In the genomic region with DNA sequence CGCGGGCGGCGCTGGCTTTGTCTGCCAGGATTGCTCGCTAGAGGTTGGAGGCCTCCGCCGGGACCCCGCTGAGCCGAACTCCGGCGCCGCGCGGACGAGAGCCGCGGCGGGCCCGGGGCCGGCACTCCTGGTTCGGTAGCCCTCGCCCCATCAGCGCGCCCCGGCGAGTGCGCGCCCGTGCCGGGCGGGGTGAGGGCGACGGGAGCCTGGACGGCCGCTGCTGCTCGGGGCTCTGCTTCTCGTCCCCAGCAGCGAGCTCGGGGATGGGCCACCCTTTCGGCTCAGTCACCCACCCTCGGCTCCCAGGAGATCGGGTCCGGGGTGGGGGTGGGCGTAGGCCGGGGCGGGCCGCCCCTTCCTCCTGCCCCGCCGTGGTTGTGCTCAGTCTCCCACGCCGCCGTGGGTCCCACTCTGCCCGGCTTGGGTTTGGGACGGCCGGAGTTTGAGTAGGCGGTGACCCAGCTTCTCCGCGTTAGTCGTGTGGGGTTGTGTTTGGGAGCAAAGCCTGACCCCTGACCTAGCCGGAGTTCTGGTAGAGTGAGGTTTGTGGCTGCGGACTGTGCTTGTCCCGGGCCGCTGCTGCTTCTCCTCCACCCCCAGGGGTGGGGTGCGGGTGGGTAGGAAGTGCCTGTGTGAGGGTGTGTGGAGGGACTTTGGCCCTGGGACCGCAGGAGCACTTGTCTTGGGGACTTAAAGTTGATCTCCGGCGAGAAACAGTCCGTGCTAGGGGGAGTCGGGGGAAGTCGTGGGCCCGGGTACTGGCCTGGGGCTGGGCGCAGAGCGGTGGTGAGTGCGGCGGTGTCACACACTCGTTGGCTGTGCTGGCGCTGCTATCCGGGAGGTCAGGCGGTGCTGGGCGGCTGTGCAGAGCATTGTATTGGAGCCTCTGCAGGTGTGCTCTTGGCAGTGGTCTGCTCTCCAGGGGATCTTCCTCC, we compare ENCODE assay signal across 8 cellular contexts. TPM values are rescaled to one million over a fixed set of nuclear protein-coding genes. Genes with fewer than 3 reads are reported as not detected.
A peak's percentile ranks its signal among the peaks of the same experiment; 100 is the strongest.
DNase-seq lines count a peak whose midpoint lies in the region; ATAC-seq and TF ChIP-seq lines count a peak whose summit lies in the region.

No MANE protein-coding gene starts in this region.

- DNase-seq in stimulated activated CD4-positive, alpha-beta T cell treated with anti-CD3 and anti-CD28 coated beads, Interleukin-15, amount 100 ng/mL, for 24 hours, result peak; percentile 49
- DNase-seq in stimulated activated CD4-positive, alpha-beta T cell treated with anti-CD3 and anti-CD28 coated beads, Interleukin-4, amount 100 ng/mL, for 24 hours, result no peak
- DNase-seq in NT2/D1 (ENCODE audit: low read depth, low spot score), result no peak
- DNase-seq in mammary epithelial cell, result peak; percentile 39
- DNase-seq in left colon, result peak; percentile 85
- no peak for DNase-seq in KG1 (lab: John Stamatoyannopoulos, UW)

- H3K79me2 ChIP-seq in mammary epithelial cell (ENCODE audit: insufficient read depth, low read length), result peaks cover 55% of the 10 kb centered on the region

- H2AFZ ChIP-seq in mammary epithelial cell (ENCODE audit: low read depth, low read length), result peak overlapping the region; percentile 45

- peak overlapping the region; percentile 87 for H3K4me2 ChIP-seq in mammary epithelial cell (ENCODE audit: insufficient read depth, low read depth, low read length)

- peak overlapping the region; percentile 71 for H3K27ac ChIP-seq in mammary epithelial cell (ENCODE audit: insufficient read depth, low read depth, low read length)
- peak overlapping the region; percentile 98 for H3K27ac ChIP-seq in subcutaneous abdominal adipose tissue (ENCODE audit: low read depth, low read length)

- intact Hi-C loops in mammary epithelial cell (cut with micrococcal nuclease) (loop anchor here (1.0 kb wide), 1 partner anchor 18 kb away; no protein-coding TSS in a partner anchor), left colon (cut with DNase I, micrococcal nuclease) (no loop called here)

- BruUV-seq in mammary epithelial cell (replicated peaks; lab: Mats Ljungman, UMichigan), result TSS peak; percentile 13

- 0% methylated on average over 15 of the region's 80 CpGs for WGBS in mammary epithelial cell (ENCODE audit: low coverage, missing lambda C conversion rate)

- H4K20me1 ChIP-seq in mammary epithelial cell (ENCODE audit: insufficient read depth, low read length), result no peaks in the 10 kb centered on the region

- H3K4me3 ChIP-seq in NT2/D1 (ENCODE audit: insufficient read length, low read depth), result peak overlapping the region; percentile 65
- peak overlapping the region; percentile 78 to 90 (median 86) for H3K4me3 ChIP-seq in mammary epithelial cell (replicated peaks in 1 of 3; ENCODE audit: insufficient read depth in 1 of 3, low read depth in 2 of 3, low read length in 3 of 3)
- peak overlapping the region; percentile 91 to 98 (median 96) for H3K4me3 ChIP-seq in subcutaneous abdominal adipose tissue (ENCODE audit: low read depth in 1 of 5, low read length in 5 of 5)

- H3K9ac ChIP-seq in NT2/D1 (ENCODE audit: insufficient read length, low read depth) (peak overlapping the region; percentile 86), mammary epithelial cell (ENCODE audit: insufficient read depth, low read length) (peak overlapping the region; percentile 88), subcutaneous abdominal adipose tissue (ENCODE audit: low read length in 5 of 5) (peak overlapping the region; percentile 87 to 96 (median 93))

- H3K4me1 ChIP-seq in NT2/D1 (ENCODE audit: insufficient read depth, insufficient read length) (peaks cover 8% of the 10 kb centered on the region), mammary epithelial cell (ENCODE audit: insufficient read depth, low read length) (peaks cover 52% of the 10 kb centered on the region), subcutaneous abdominal adipose tissue (ENCODE audit: control insufficient read depth in 5 of 5, insufficient read depth in 5 of 5, low read length in 5 of 5) (peaks cover 23 to 63% (median 55%) of the 10 kb centered on the region in 5 donors)

- in situ Hi-C loops in mammary epithelial cell (cut with MboI; ENCODE audit: low sequenced_read_pairs in 2 of 2), result loop anchor here (5.0 kb wide), 2 partner anchors 38 to 43 kb away; no protein-coding TSS in a partner anchor

- H3K27me3 ChIP-seq in NT2/D1 (ENCODE audit: insufficient read depth, insufficient read length) (no peaks in the 10 kb centered on the region), mammary epithelial cell (ENCODE audit: insufficient read depth, low read length) (no peaks in the 10 kb centered on the region), subcutaneous abdominal adipose tissue (ENCODE audit: control insufficient read depth in 5 of 5, insufficient read depth in 4 of 5, low read length in 5 of 5) (no peaks in the 10 kb centered on the region)

- dilution Hi-C loops in mammary epithelial cell (cut with HindIII; ENCODE audit: low sequenced_read_pairs), result no loop called here

- ATAC-seq in HG02798 (IDR thresholded peaks at IDR 0.05; ENCODE audit: poor library complexity, unreplicated experiment), result peak; percentile 14
- ATAC-seq in left colon, result peak; percentile 75

- H3K36me3 ChIP-seq in NT2/D1 (ENCODE audit: insufficient read depth, insufficient read length, low read length) (peaks cover 11% of the 10 kb centered on the region), mammary epithelial cell (ENCODE audit: insufficient read depth, low read length) (no peaks in the 10 kb centered on the region), subcutaneous abdominal adipose tissue (ENCODE audit: control insufficient read depth in 5 of 5, insufficient read depth in 5 of 5, low read length in 5 of 5) (peaks cover 0 to 6% (median 3%) of the 10 kb centered on the region in 5 donors)

- H3K9me3 ChIP-seq in NT2/D1 (ENCODE audit: insufficient read depth, low read length) (peaks cover 9% of the 10 kb centered on the region; the same call in 1 of the 2 replicates), mammary epithelial cell (replicated peaks; ENCODE audit: insufficient read depth, low read length) (no peaks in the 10 kb centered on the region), subcutaneous abdominal adipose tissue (ENCODE audit: control insufficient read depth in 5 of 5, low read length in 5 of 5) (peaks cover 0 to 6% (median 0%) of the 10 kb centered on the region in 5 donors)

- CTCF ChIA-PET in mammary epithelial cell (lab: Charles Lee; ENCODE audit: low non-redundant PET), result no interaction called here

- no peak for TF ChIP-seq CTCF in mammary epithelial cell (conservative IDR thresholded peaks at IDR 0.05 in 1 of 2, IDR thresholded peaks at IDR 0.05 in 1 of 2; ENCODE audit: extremely low read depth in 1 of 2, insufficient read depth in 1 of 2, low read depth in 1 of 2, low read length in 2 of 2)

RNA-seq across cellular contexts. Expression of a gene that starts 0.7 kb away (rescaled TPM):
- total RNA-seq in mammary epithelial cell (100 to 1,000 TPM in 1 of 2 donors, 10 to 100 TPM in 1; 47.8 to 102 TPM), left colon (10 to 100 TPM; 85.6 TPM)
- polyA plus RNA-seq in mammary epithelial cell, result 97.2 TPM
- polyA minus RNA-seq in mammary epithelial cell, result 85.5 TPM

RNA-seq across cellular contexts. Expression of a gene that starts 46.4 kb away (rescaled TPM):
- total RNA-seq in mammary epithelial cell (10 to 100 TPM; 11.0 to 58.6 TPM), left colon (100 to 1,000 TPM in 1 of 2 donors, 10 to 100 TPM in 1; 97.6 to 108 TPM)
- polyA plus RNA-seq in mammary epithelial cell, result 34.8 TPM
- 14.7 TPM for polyA minus RNA-seq in mammary epithelial cell

Comparison
In these comparisons a context has a peak if more than half of its experiments do, and no peak if none do; other contexts are left out.
1. DNase-seq: peak in stimulated activated CD4-positive, alpha-beta T cell treated with anti-CD3 and anti-CD28 coated beads, Interleukin-15, amount 100 ng/mL, for 24 hours (single experiment), mammary epithelial cell (single experiment) and left colon (2 of 2); none in stimulated activated CD4-positive, alpha-beta T cell treated with anti-CD3 and anti-CD28 coated beads, Interleukin-4, amount 100 ng/mL, for 24 hours (single experiment), NT2/D1 (single experiment) and KG1 (single experiment).
2. Peak in every context shown above with its lines, with median percentiles within 50 percentile points of each other: H3K4me3 ChIP-seq and H3K9ac ChIP-seq.